ENCODE assay signal across 8 cellular contexts in the genomic region with DNA sequence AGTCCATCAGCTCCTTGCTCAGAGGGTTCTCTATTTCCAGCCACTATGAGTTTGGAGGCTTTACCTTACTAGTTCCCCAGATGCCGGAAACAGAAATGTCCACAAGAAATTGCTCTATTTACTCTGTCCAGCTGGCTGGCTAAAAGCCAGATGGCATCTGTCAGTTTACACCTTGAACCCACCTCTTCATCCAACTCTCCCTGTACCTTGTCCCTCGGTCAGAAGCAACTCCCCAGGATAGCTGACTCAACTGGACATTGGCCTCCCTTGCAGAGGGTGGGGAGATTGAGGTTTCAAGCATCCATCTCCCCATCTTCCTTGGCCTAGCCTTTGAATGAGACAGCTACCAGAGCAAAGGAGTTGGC. TPM values are rescaled to one million over a fixed set of nuclear protein-coding genes. Genes with fewer than 3 reads are reported as not detected.
DNase-seq lines count a peak whose midpoint lies in the region; ATAC-seq and TF ChIP-seq lines count a peak whose summit lies in the region.

No MANE protein-coding gene starts in this region.

- H3K27me3 Mint-ChIP-seq in Calu3 (ENCODE audit: unreplicated experiment) (no peaks in the 10 kb centered on the region), progenitor cell of endocrine pancreas (peaks cover 15% of the 10 kb centered on the region)

- ATAC-seq in HG03442 (IDR thresholded peaks at IDR 0.05; ENCODE audit: unreplicated experiment) (no peak), HG02642 (IDR thresholded peaks at IDR 0.05; ENCODE audit: poor library complexity, unreplicated experiment) (no peak), GM21381 (IDR thresholded peaks at IDR 0.05; ENCODE audit: unreplicated experiment) (no peak)

- CTCF ChIA-PET in Calu3 (lab: Charles Lee): no interaction called here

- peaks cover 29% of the 10 kb centered on the region for H3K36me3 ChIP-seq in OCI-LY1 (ENCODE audit: insufficient read depth, low read length)
- peaks cover 33% of the 10 kb centered on the region for H3K36me3 ChIP-seq in effector memory CD4-positive, alpha-beta T cell (ENCODE audit: control insufficient read depth, insufficient read depth, low read length)

- H3K27ac Mint-ChIP-seq in Calu3 (ENCODE audit: unreplicated experiment): peak overlapping the region; percentile 39
- H3K27ac Mint-ChIP-seq in progenitor cell of endocrine pancreas: peak overlapping the region; percentile 75

- H3K4me1 ChIP-seq in OCI-LY1 (ENCODE audit: insufficient read depth, low read length, severe bottlenecking): peaks cover 20% of the 10 kb centered on the region
- peaks cover 28% of the 10 kb centered on the region for H3K4me1 ChIP-seq in effector memory CD4-positive, alpha-beta T cell (ENCODE audit: control insufficient read depth, insufficient read depth, low read length, poor library complexity, severe bottlenecking)

- DNase-seq in Calu3: no peak
- no peak for DNase-seq in effector memory CD4-positive, alpha-beta T cell
- no peak for DNase-seq in progenitor cell of endocrine pancreas (ENCODE audit: low spot score, unreplicated experiment)
- no peak for DNase-seq in EL

- H3K4me1 Mint-ChIP-seq in Calu3 (ENCODE audit: low read depth, unreplicated experiment) (peaks cover 13% of the 10 kb centered on the region), progenitor cell of endocrine pancreas (ENCODE audit: low read depth) (peaks cover 4% of the 10 kb centered on the region)

- H3K79me2 ChIP-seq in OCI-LY1 (ENCODE audit: insufficient read depth, low read length): no peaks in the 10 kb centered on the region

- no peaks in the 10 kb centered on the region for H3K27me3 ChIP-seq in OCI-LY1 (ENCODE audit: insufficient read depth, low read length)
- no peaks in the 10 kb centered on the region for H3K27me3 ChIP-seq in effector memory CD4-positive, alpha-beta T cell (replicated peaks; ENCODE audit: control insufficient read depth, insufficient read depth, low read length, poor library complexity, severe bottlenecking)

- no peaks in the 10 kb centered on the region; the same call in 1 of the 2 replicates for H3F3A ChIP-seq in OCI-LY1 (ENCODE audit: insufficient read depth, low read length)

- peak overlapping the region; percentile 98 for H3K4me3 ChIP-seq in OCI-LY1 (ENCODE audit: low read depth, low read length, poor library complexity, severe bottlenecking)
- H3K4me3 ChIP-seq in effector memory CD4-positive, alpha-beta T cell (ENCODE audit: insufficient read depth, low read depth, low read length, poor library complexity, severe bottlenecking): peak overlapping the region; percentile 95

- intact Hi-C loops in Calu3 (cut with micrococcal nuclease; ENCODE audit: unreplicated experiment): no loop called here

- H3K9me2 ChIP-seq in OCI-LY1 (ENCODE audit: low read depth, low read length): no peaks in the 10 kb centered on the region

- no peak overlapping the region for H2AFZ ChIP-seq in OCI-LY1 (ENCODE audit: low read length)

- H4K20me1 ChIP-seq in OCI-LY1 (ENCODE audit: insufficient read depth, low read length): no peaks in the 10 kb centered on the region

- H3K4me2 ChIP-seq in OCI-LY1 (ENCODE audit: low read length): peak overlapping the region; percentile 99

- H3K9me3 Mint-ChIP-seq in Calu3 (ENCODE audit: low read depth, unreplicated experiment) (no peaks in the 10 kb centered on the region), progenitor cell of endocrine pancreas (ENCODE audit: low read depth) (no peaks in the 10 kb centered on the region)

- H3K9me3 ChIP-seq in OCI-LY1 (ENCODE audit: low read length): no peaks in the 10 kb centered on the region
- H3K9me3 ChIP-seq in effector memory CD4-positive, alpha-beta T cell (ENCODE audit: control insufficient read depth, low read length): no peaks in the 10 kb centered on the region

- no peak overlapping the region; the same call in 1 of the 2 replicates for H3K9ac ChIP-seq in OCI-LY1 (ENCODE audit: low read length)

- H3K36me3 Mint-ChIP-seq in Calu3 (ENCODE audit: insufficient read depth, unreplicated experiment) (peaks cover 38% of the 10 kb centered on the region), progenitor cell of endocrine pancreas (ENCODE audit: insufficient read depth) (no peaks in the 10 kb centered on the region)

- TSS peak; percentile 18 for BruUV-seq in Calu3 (replicated peaks; lab: Mats Ljungman, UMichigan)

- no peak for TF ChIP-seq CTCF in Calu3 (IDR thresholded peaks at IDR 0.05; ENCODE audit: unreplicated experiment)
- TF ChIP-seq CTCF in OCI-LY1 (IDR thresholded peaks at IDR 0.05; ENCODE audit: low read length): no peak
- TF ChIP-seq CTCF in progenitor cell of endocrine pancreas (IDR thresholded peaks at IDR 0.05; ENCODE audit: unreplicated experiment): no peak

- H3K4me3 Mint-ChIP-seq in Calu3 (ENCODE audit: low read depth, unreplicated experiment): peak overlapping the region; percentile 74
- H3K4me3 Mint-ChIP-seq in progenitor cell of endocrine pancreas (ENCODE audit: low read depth): peak overlapping the region; percentile 76

- H3K27ac ChIP-seq in OCI-LY1 (ENCODE audit: low read depth, low read length, poor library complexity, severe bottlenecking): peak overlapping the region; percentile 63
- peak overlapping the region; percentile 73 for H3K27ac ChIP-seq in effector memory CD4-positive, alpha-beta T cell (ENCODE audit: insufficient read depth, low read length, poor library complexity, severe bottlenecking)

RNA-seq across cellular contexts. Expression of a gene that starts 1.7 kb away (rescaled TPM):
- total RNA-seq in Calu3 (2022): 7.8 and 9.5 TPM in 2 replicates
- total RNA-seq in progenitor cell of endocrine pancreas: 7.2 and 7.3 TPM in 2 replicates

RNA-seq across cellular contexts. Expression of a gene that starts 7.2 kb away (rescaled TPM):
- total RNA-seq in Calu3 (2022) (46.7 and 47.6 TPM in 2 replicates), progenitor cell of endocrine pancreas (53.4 and 60.8 TPM in 2 replicates)

RNA-seq across cellular contexts. Expression of a gene that starts 12.5 kb away (rescaled TPM):
- total RNA-seq in Calu3 (2022) (21.8 and 22.6 TPM in 2 replicates), progenitor cell of endocrine pancreas (48.7 and 52.2 TPM in 2 replicates)

RNA-seq across cellular contexts. Expression of a gene that starts 24.2 kb away (rescaled TPM):
- total RNA-seq in Calu3 (2022) (35.2 and 39.6 TPM in 2 replicates), progenitor cell of endocrine pancreas (39.0 and 39.8 TPM in 2 replicates)

RNA-seq across cellular contexts. Expression of a gene that starts 40.0 kb away (rescaled TPM):
- total RNA-seq in Calu3 (2022): not detected in 2 replicates
- 0.53 and 0.78 TPM in 2 replicates for total RNA-seq in progenitor cell of endocrine pancreas
